8 cellular contexts compared by ENCODE assay signal in the genomic region with DNA sequence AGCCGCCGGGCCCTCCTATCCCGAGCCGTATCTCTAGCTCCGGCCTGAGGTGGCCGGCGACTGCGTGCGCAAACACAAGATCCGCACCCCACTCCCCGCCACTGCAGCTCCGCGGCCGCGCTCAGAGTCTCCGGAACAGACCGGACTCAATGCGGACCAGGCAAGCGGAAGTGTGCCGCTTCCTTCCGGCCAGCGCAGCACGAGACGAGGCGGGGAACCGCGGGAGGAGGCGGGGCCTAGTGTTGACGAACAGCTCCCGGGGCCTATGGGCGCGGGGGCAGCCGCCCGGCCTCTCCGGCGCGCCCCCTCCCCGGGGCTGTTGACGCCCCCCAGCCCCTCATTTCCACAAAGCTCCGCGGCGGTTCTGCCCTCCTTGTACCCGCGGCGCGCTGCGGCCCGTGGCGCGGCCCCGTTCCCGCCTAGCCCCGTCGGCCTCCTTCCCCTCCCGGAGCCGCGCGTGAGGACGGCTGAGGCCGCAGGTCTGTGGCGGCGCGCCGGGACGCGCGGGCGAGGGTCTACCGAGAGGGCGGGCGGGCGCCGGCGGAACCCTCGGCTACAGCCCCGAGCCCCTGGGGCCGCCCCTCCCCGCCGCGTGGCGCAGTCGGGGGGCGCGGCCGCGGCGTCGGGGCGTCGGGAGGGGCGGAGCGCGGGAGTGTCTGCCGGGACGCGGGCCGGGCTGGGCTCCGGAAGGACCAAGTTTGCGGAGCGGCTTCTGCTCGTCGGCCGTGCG. TPM values are rescaled to one million over a fixed set of nuclear protein-coding genes. Genes with fewer than 3 reads are reported as not detected.
DNase-seq lines count a peak whose midpoint lies in the region; ATAC-seq and TF ChIP-seq lines count a peak whose summit lies in the region.

Gene DPY19L3 (plus strand): TSS at position 340 of the 730 bp plus-strand sequence. CDS start 2,484 bp downstream, outside the sequence.

- TF ChIP-seq CTCF in AG09319 (IDR thresholded peaks at IDR 0.05; ENCODE audit: low read depth, low read length) (no peak), spleen (IDR thresholded peaks at IDR 0.05 in 8 of 11, conservative IDR thresholded peaks at IDR 0.05 in 3 of 11) (peak in 3 of 11 experiments; percentile 8 to 25 (median 14))

- no peaks in the 10 kb centered on the region for H3K27me3 ChIP-seq in spleen (replicated peaks in 1 of 7)

- H3K4me3 ChIP-seq in spleen = peak within 1 kb of the TSS; percentile 55 to 88 (median 76)

- TF ChIP-seq POLR2A in GM18951 (IDR thresholded peaks at IDR 0.05; ENCODE audit: extremely low read depth, insufficient read depth, insufficient read length) = peak; percentile 98
- TF ChIP-seq POLR2A in spleen (IDR thresholded peaks at IDR 0.05) = peak; percentile 3 to 91 (median 76)

- peak within 1 kb of the TSS; percentile 89 to 100 (median 98) for H3K27ac ChIP-seq in spleen

- WGBS in spleen, 5 donors = 0 to 1% (median 1%) methylated on average over 14 to 104 of the region's 104 CpGs

- peaks cover 0 to 26% (median 8%) of the 10 kb centered on the region in 6 donors for H3K36me3 ChIP-seq in spleen

- intact Hi-C loops in spleen (cut with DNase I; ENCODE audit: low total_unique reads) = loop anchor here (10.0 kb wide), 1 partner anchor 61 kb away; the partner anchor contains the start of gene ZNF507

- in situ Hi-C loops in GM18951 (cut with MboI; ENCODE audit: low sequenced_read_pairs, unreplicated experiment) = no loop called here

- DNase-seq in AG09319 (ENCODE audit: extremely low read depth, low read depth) (peak; percentile 81), NCI-H2227 treated with DMSO at 0.1 percent for 48 hours (lab: John Stamatoyannopoulos, UW) (peak; percentile 100), iris pigment epithelial cell (ENCODE audit: low read depth) (peak; percentile 91), spleen (peak; percentile 98)
- peak; percentile 78 for DNase-seq in activated CD4-positive, CD25-positive, alpha-beta regulatory T cell treated with anti-CD3 and anti-CD28 coated beads, Interleukin-2, amount 50 U/mL, for 16 hours (ENCODE audit: low read depth, low spot score)
- peak; percentile 75 for DNase-seq in central memory CD4-positive, alpha-beta T cell

- H3K4me1 ChIP-seq in spleen = peaks cover 12 to 41% (median 34%) of the 10 kb centered on the region in 6 donors

- peak; percentile 95 for ATAC-seq in HG03175 (IDR thresholded peaks at IDR 0.05; ENCODE audit: unreplicated experiment)

- no peaks in the 10 kb centered on the region for H3K9me3 ChIP-seq in spleen

RNA-seq across cellular contexts. Expression of gene DPY19L3, which starts in this region (rescaled TPM):
- total RNA-seq in spleen = 10 to 100 TPM; 29.0 to 57.5 (median 46.0) TPM
- polyA plus RNA-seq in spleen = 1 to 10 TPM; 5.3 to 6.9 (median 5.7) TPM

Comparison
In these comparisons a context has a peak if more than half of its experiments do, and no peak if none do; other contexts are left out.
1. Peak in every context shown above with its lines: DNase-seq, ATAC-seq, H3K4me3 ChIP-seq and H3K27ac ChIP-seq.